Comparison of ENCODE assay signal across 8 cellular contexts in the genomic region with DNA sequence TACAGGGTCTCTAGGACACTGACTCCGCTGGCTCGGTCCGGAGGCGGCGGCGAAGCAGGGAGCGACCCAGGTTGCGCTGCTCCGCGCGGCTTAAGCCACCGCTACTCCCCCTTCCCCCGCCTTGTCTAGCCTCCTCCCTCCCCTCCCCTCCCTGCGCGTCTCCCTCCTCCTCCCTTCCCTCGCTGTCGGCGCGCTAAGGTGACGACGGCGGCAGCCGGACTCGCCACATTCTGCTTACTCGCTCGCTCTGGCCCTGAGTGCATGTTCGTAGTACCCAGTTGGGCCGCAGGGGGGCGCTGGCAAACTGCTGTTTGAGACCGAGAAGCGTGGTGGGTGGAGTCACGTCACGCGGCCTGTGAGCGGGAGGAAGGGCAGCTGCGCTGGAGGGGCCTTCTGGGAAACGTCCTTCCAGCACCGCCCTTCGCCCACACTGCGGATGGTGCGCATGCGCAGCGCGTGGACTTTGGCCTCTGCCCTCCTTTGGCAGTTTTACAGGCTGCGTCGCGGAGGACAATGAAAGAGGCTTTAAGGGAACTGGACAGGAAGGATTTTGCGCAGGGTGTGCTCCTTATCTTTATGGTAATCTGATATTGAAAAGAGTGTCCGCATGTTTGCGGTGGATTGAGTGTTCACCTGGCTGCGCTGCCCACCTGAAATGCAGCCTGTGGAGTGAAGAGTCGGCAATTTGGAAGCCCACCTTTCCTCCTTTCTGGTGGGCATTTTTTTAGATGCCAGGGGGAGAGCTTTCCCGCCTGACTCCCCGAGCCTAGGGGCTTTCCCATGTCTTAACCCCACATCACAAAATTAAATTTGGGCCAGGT. TPM values are rescaled to one million over a fixed set of nuclear protein-coding genes. Genes with fewer than 3 reads are reported as not detected.
DNase-seq lines count a peak whose midpoint lies in the region; ATAC-seq and TF ChIP-seq lines count a peak whose summit lies in the region.

A gene with protein sequence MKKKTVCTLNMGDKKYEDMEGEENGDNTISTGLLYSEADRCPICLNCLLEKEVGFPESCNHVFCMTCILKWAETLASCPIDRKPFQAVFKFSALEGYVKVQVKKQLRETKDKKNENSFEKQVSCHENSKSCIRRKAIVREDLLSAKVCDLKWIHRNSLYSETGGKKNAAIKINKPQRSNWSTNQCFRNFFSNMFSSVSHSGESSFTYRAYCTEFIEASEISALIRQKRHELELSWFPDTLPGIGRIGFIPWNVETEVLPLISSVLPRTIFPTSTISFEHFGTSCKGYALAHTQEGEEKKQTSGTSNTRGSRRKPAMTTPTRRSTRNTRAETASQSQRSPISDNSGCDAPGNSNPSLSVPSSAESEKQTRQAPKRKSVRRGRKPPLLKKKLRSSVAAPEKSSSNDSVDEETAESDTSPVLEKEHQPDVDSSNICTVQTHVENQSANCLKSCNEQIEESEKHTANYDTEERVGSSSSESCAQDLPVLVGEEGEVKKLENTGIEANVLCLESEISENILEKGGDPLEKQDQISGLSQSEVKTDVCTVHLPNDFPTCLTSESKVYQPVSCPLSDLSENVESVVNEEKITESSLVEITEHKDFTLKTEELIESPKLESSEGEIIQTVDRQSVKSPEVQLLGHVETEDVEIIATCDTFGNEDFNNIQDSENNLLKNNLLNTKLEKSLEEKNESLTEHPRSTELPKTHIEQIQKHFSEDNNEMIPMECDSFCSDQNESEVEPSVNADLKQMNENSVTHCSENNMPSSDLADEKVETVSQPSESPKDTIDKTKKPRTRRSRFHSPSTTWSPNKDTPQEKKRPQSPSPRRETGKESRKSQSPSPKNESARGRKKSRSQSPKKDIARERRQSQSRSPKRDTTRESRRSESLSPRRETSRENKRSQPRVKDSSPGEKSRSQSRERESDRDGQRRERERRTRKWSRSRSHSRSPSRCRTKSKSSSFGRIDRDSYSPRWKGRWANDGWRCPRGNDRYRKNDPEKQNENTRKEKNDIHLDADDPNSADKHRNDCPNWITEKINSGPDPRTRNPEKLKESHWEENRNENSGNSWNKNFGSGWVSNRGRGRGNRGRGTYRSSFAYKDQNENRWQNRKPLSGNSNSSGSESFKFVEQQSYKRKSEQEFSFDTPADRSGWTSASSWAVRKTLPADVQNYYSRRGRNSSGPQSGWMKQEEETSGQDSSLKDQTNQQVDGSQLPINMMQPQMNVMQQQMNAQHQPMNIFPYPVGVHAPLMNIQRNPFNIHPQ (N-terminal part only) (minus strand): TSS at position 107 of the 821 bp plus-strand sequence. CDS start 26,407 bp downstream, outside the sequence.

- peak within 1 kb of the TSS; percentile 99 for H3K27ac Mint-ChIP-seq in activated CD4-positive, alpha-beta T cell treated with anti-CD3 and anti-CD28 coated beads, Interleukin-2, amount 10 ng/mL, durations not matched to agents 24 days and 14 days

- intact Hi-C loops in activated CD4-positive, alpha-beta T cell treated with anti-CD3 and anti-CD28 coated beads, Interleukin-2, amount 10 ng/mL, durations not matched to agents 24 days and 14 days (cut with micrococcal nuclease) = loop anchor here (1.0 to 10.0 kb wide), 11 partner anchors 220 to 1374 kb away; a partner anchor contains a TSS

- ATAC-seq in GM19328 (IDR thresholded peaks at IDR 0.05; ENCODE audit: unreplicated experiment) (peak; percentile 72), HG03520 (IDR thresholded peaks at IDR 0.05; ENCODE audit: unreplicated experiment) (peak; percentile 72)

- H3K27me3 ChIP-seq in layer of hippocampus (ENCODE audit: control insufficient read depth, insufficient read depth, low read length) = no peaks in the 10 kb centered on the region

- peaks cover 31% of the 10 kb centered on the region for H3K36me3 Mint-ChIP-seq in activated CD4-positive, alpha-beta T cell treated with anti-CD3 and anti-CD28 coated beads, Interleukin-2, amount 10 ng/mL, durations not matched to agents 24 days and 14 days (ENCODE audit: low read depth)

- peaks cover 42% of the 10 kb centered on the region for H3K4me1 Mint-ChIP-seq in activated CD4-positive, alpha-beta T cell treated with anti-CD3 and anti-CD28 coated beads, Interleukin-2, amount 10 ng/mL, durations not matched to agents 24 days and 14 days

- H3K9me3 Mint-ChIP-seq in activated CD4-positive, alpha-beta T cell treated with anti-CD3 and anti-CD28 coated beads, Interleukin-2, amount 10 ng/mL, durations not matched to agents 24 days and 14 days = no peaks in the 10 kb centered on the region

- peak within 1 kb of the TSS; percentile 98 for H3K27ac ChIP-seq in C4-2B
- peak within 1 kb of the TSS; percentile 98 to 99 for H3K27ac ChIP-seq in coronary artery
- H3K27ac ChIP-seq in layer of hippocampus (ENCODE audit: low read depth, low read length) = peak within 1 kb of the TSS; percentile 97

- TF ChIP-seq CTCF in C4-2B (conservative IDR thresholded peaks at IDR 0.05) = peak; percentile 98
- TF ChIP-seq CTCF in coronary artery (IDR thresholded peaks at IDR 0.05) = peak; percentile 90

- H3K4me3 ChIP-seq in coronary artery = peak within 1 kb of the TSS; percentile 81

- peaks cover 5% of the 10 kb centered on the region for H3K27me3 Mint-ChIP-seq in activated CD4-positive, alpha-beta T cell treated with anti-CD3 and anti-CD28 coated beads, Interleukin-2, amount 10 ng/mL, durations not matched to agents 24 days and 14 days

- H3K4me3 Mint-ChIP-seq in activated CD4-positive, alpha-beta T cell treated with anti-CD3 and anti-CD28 coated beads, Interleukin-2, amount 10 ng/mL, durations not matched to agents 24 days and 14 days = peak within 1 kb of the TSS; percentile 96

- DNase-seq in NCI-H526 treated with DMSO at 0.1 percent for 48 hours (lab: John Stamatoyannopoulos, UW) (peak; percentile 98), coronary artery (ENCODE audit: low spot score) (peak; percentile 100)
- DNase-seq in activated CD4-positive, alpha-beta T cell treated with anti-CD3 and anti-CD28 coated beads, Interleukin-2, amount 10 ng/mL, durations not matched to agents 24 days and 14 days = peak; percentile 100
- DNase-seq in stimulated activated CD4-positive, alpha-beta T cell treated with anti-CD3 and anti-CD28 coated beads, Interleukin-1b, Interleukin-23, amount 100 ng/mL, for 4 hours (ENCODE audit: low read depth in 2 of 2) = peak; percentile 100

RNA-seq across cellular contexts. Expression of the gene that starts here (rescaled TPM):
- 126 and 140 TPM in 2 replicates for total RNA-seq in activated CD4-positive, alpha-beta T cell treated with anti-CD3 and anti-CD28 coated beads, Interleukin-2, amount 10 ng/mL, durations not matched to agents 24 days and 14 days

Comparison
In these comparisons a context has a peak if more than half of its experiments do, and no peak if none do; other contexts are left out.
1. Peak in every context shown above with its lines: DNase-seq, ATAC-seq, H3K4me3 ChIP-seq and H3K27ac ChIP-seq.